13 cellular contexts compared by ENCODE assay signal in the genomic region with DNA sequence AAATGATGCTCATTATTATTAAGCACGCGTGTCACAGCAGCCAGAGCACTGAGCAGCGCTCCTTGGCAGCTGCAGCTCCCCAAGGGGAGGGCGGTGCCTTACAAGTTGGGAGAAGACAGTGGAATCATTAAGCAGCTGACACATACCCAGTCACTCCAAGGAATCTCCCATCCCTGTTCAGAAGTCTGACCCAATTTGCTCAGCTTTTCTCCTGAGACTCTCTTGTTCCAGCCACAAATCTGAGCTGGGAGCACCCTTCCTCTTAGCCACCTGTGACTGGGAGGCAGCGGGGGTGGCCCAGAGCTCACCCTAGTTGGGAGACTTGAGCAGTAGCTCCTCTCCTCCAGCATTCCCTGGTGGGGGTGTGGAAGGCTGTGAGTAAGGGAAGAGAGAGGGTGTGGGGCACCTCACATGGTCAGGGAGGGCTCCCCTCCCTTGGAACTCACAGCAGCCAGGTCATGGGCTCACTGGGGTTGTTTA.
DNase-seq lines count a peak whose midpoint lies in the region; ATAC-seq and TF ChIP-seq lines count a peak whose summit lies in the region.
"Had no signal": no experiment of that assay in that cellular context is flagged by ENCODE, and none has a peak within 500 bp of the region (broad histone marks: within the 10 kb centered on the region; RNA-seq: fewer than 3 reads in every experiment).

No MANE protein-coding gene starts in this region.

- DNase-seq in HFFc6 (peak; percentile 90), choroid plexus epithelial cell (ENCODE audit: low read depth) (peak; percentile 39), left lung (no peak), testis (peak; percentile 80), cerebellar nuclear complex (lab: John Stamatoyannopoulos, UW) (no peak)
- DNase-seq: activated T-cell treated with anti-CD3 and anti-CD28 coated beads, Interleukin-2, amount 50 U/mL, for 1 hour; GOT3; NCI-H774 had no signal

- peaks cover 4% of the 10 kb centered on the region; the same call in 1 of the 2 replicates for H3K9me3 Mint-ChIP-seq in HFFc6
- H3K9me3 Mint-ChIP-seq: T-helper 2 cell treated with Interferon-gamma antibody and Interleukin-4, amounts not matched to agents 5 μg/mL and 100 μg/mL, for 36 hours had no signal

- H3K4me1 Mint-ChIP-seq in HFFc6 (ENCODE audit: low read depth) = peaks cover 70% of the 10 kb centered on the region

- H3K36me3 Mint-ChIP-seq in HFFc6 (ENCODE audit: low read depth) = 0 out of 2 replicates have a peak, but pooled peaks cover 7% of the 10 kb centered on the region

- no peak for TF ChIP-seq CTCF in HFFc6 (IDR thresholded peaks at IDR 0.05)
- no peak for TF ChIP-seq CTCF in choroid plexus epithelial cell (conservative IDR thresholded peaks at IDR 0.05; ENCODE audit: low read depth, low read length)
- no peak for TF ChIP-seq CTCF in left lung (IDR thresholded peaks at IDR 0.05)
- TF ChIP-seq CTCF in testis (IDR thresholded peaks at IDR 0.05) = no peak

- peak overlapping the region; percentile 65 for H3K4me3 Mint-ChIP-seq in HFFc6
- H3K4me3 Mint-ChIP-seq: T-helper 2 cell treated with Interferon-gamma antibody and Interleukin-4, amounts not matched to agents 5 μg/mL and 100 μg/mL, for 36 hours had no signal

- H3K27ac ChIP-seq in left lung (no peak overlapping the region), testis (peak overlapping the region in 1 of 2 donors; percentile 50)

- peaks cover 35% of the 10 kb centered on the region for H3K27me3 Mint-ChIP-seq in HFFc6 (ENCODE audit: insufficient read depth)
- H3K27me3 Mint-ChIP-seq: progenitor cell of endocrine pancreas had no signal

- no peak for TF ChIP-seq POLR2A in testis (IDR thresholded peaks at IDR 0.05)

- peak overlapping the region; percentile 90 for H3K27ac Mint-ChIP-seq in HFFc6
- H3K27ac Mint-ChIP-seq: progenitor cell of endocrine pancreas; T-helper 2 cell treated with Interferon-gamma antibody and Interleukin-4, amounts not matched to agents 5 μg/mL and 100 μg/mL, for 36 hours had no signal

- no peak overlapping the region for H3K4me3 ChIP-seq in choroid plexus epithelial cell (ENCODE audit: low read depth, low read length)
- H3K4me3 ChIP-seq in left lung = no peak overlapping the region
- H3K4me3 ChIP-seq in testis = no peak overlapping the region

- H3K9me3 ChIP-seq in left lung (no peaks in the 10 kb centered on the region), testis (no peaks in the 10 kb centered on the region)

- H3K4me1 ChIP-seq in left lung = peaks cover 0 to 3% of the 10 kb centered on the region in 2 donors
- H3K4me1 ChIP-seq in testis = peaks cover 11% of the 10 kb centered on the region

- peak; percentile 37 for ATAC-seq in left lung
- no peak for ATAC-seq in GM21526 (IDR thresholded peaks at IDR 0.05; ENCODE audit: low FRiP score, unreplicated experiment)
- ATAC-seq in HG02571 (IDR thresholded peaks at IDR 0.05; ENCODE audit: unreplicated experiment) = no peak
- no peak for ATAC-seq in GM21529 (IDR thresholded peaks at IDR 0.05; ENCODE audit: unreplicated experiment)

- 51 to 70% methylated on average over 5 of the region's 5 CpGs for WGBS in testis, 2 donors

- H3K36me3 ChIP-seq in left lung = no peaks in the 10 kb centered on the region
- H3K36me3 ChIP-seq in testis (ENCODE audit: low read depth, missing control alignments) = no peaks in the 10 kb centered on the region

- intact Hi-C loops in left lung (cut with DNase I) = no loop called here
- intact Hi-C loops in testis (cut with DNase I; ENCODE audit: low total_unique reads) = no loop called here

- H3K27me3 ChIP-seq in left lung (no peaks in the 10 kb centered on the region), testis (no peaks in the 10 kb centered on the region)

Comparison
In these comparisons a context has a peak if more than half of its experiments do, and no peak if none do; other contexts are left out.
1. DNase-seq: peak in HFFc6 (single experiment), choroid plexus epithelial cell (single experiment) and testis (single experiment); none in left lung (0 of 2) and cerebellar nuclear complex (0 of 2).